In genomic region chr3:50503504-50503903, GRCh38 we compare ENCODE assay signal across 9 cellular contexts. TPM values are rescaled to one million over a fixed set of nuclear protein-coding genes. Genes with fewer than 3 reads are reported as not detected.
A peak's percentile ranks its signal among the peaks of the same experiment; 100 is the strongest.
DNase-seq lines count a peak whose midpoint lies in the region; ATAC-seq and TF ChIP-seq lines count a peak whose summit lies in the region.
"Had no signal": no experiment of that assay in that cellular context is flagged by ENCODE, and none has a peak within 500 bp of the region (broad histone marks: within the 10 kb centered on the region; RNA-seq: fewer than 3 reads in every experiment).

CACNA2D2 (minus strand) TSS chr3:50503634; CDS start chr3:50503423, 211 bp downstream.

- H3K4me1 ChIP-seq in ES-I3 (ENCODE audit: insufficient read depth, low read length) (peaks cover under 1% of the 10 kb centered on the region; the same call in 1 of the 2 replicates), suprapubic skin (peaks cover 15% of the 10 kb centered on the region)

- TF ChIP-seq POLR2A in suprapubic skin (IDR thresholded peaks at IDR 0.05), result no peak

- H3K9ac ChIP-seq in ES-I3 (ENCODE audit: low read depth, low read length), result peak within 1 kb of the TSS; percentile 73

- TF ChIP-seq EP300 in suprapubic skin (IDR thresholded peaks at IDR 0.05), result no peak

- H3K4me3 ChIP-seq in suprapubic skin, result peak within 1 kb of the TSS; percentile 63
- H3K4me3 ChIP-seq: PC-9 had no signal

- H3K9me3 ChIP-seq in ES-I3 (ENCODE audit: control insufficient read depth, insufficient read depth, low read length), result no peaks in the 10 kb centered on the region
- no peaks in the 10 kb centered on the region for H3K9me3 ChIP-seq in suprapubic skin

- no peak within 1 kb of the TSS for H3K27ac ChIP-seq in suprapubic skin
- H3K27ac ChIP-seq: PC-9 had no signal

- TF ChIP-seq CTCF in omental fat pad (IDR thresholded peaks at IDR 0.05) (no peak), suprapubic skin (IDR thresholded peaks at IDR 0.05) (no peak)

- peak; percentile 69 for DNase-seq in NCI-H2227 (lab: John Stamatoyannopoulos, UW; ENCODE audit: unreplicated experiment)
- DNase-seq in activated T-cell treated with anti-CD3 and anti-CD28 coated beads, Interleukin-2, amount 50 U/mL, for 48 hours, result peak; percentile 48 to 62
- peak; percentile 45 for DNase-seq in glomerular visceral epithelial cell (ENCODE audit: extremely low spot score)
- DNase-seq in omental fat pad (ENCODE audit: low spot score), result no peak
- no peak for DNase-seq in suprapubic skin (ENCODE audit: low spot score in 2 of 2)
- DNase-seq in GOT3 (lab: John Stamatoyannopoulos, UW), result no peak

- ATAC-seq in omental fat pad (ENCODE audit: low FRiP score), result peak; percentile 76
- ATAC-seq in HG02678 (IDR thresholded peaks at IDR 0.05; ENCODE audit: unreplicated experiment), result no peak

- peaks cover 27% of the 10 kb centered on the region for H3K27me3 ChIP-seq in suprapubic skin

- WGBS in suprapubic skin, result no CpG with 5 or more reads among the region's 53 CpGs

- H3K36me3 ChIP-seq in ES-I3 (ENCODE audit: insufficient read depth, low read length) (no peaks in the 10 kb centered on the region), suprapubic skin (no peaks in the 10 kb centered on the region)

RNA-seq across cellular contexts. Expression of gene CACNA2D2, which starts in this region (rescaled TPM):
- total RNA-seq in omental fat pad (1 to 10 TPM in 1 of 4 donors, under 1 TPM in 3; 0.19 to 3.6 (median 0.94) TPM), suprapubic skin (1 to 10 TPM; 1.4 to 5.6 (median 1.7) TPM)
- total RNA-seq: PC-9 had no signal

Comparison
In these comparisons a context has a peak if more than half of its experiments do, and no peak if none do; other contexts are left out.
1. DNase-seq: peak in NCI-H2227 (single experiment), activated T-cell treated with anti-CD3 and anti-CD28 coated beads, Interleukin-2, amount 50 U/mL, for 48 hours (2 of 2) and glomerular visceral epithelial cell (single experiment); none in omental fat pad (single experiment), suprapubic skin (0 of 2) and GOT3 (single experiment).